In the genomic region with DNA sequence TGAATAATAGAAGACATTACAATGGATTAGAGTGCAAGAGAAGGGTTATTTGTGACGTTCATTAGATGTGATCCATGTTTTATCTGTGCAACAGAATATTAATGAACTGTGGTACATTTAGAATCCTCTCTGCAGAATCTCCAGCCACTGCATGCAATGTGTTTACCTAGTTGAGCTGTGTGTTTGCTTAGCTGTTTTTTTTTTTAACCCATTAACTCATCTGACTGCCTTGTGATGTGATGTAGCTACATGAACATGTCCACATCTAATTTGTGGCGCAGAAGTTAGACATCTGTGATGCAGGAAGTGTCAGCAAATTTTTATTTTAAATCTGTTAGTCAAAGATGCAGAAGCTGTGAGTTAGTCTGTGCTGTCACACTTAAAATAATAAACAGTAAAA, we compare ENCODE assay signal across 9 cellular contexts.
A peak's percentile ranks its signal among the peaks of the same experiment; 100 is the strongest.
DNase-seq lines count a peak whose midpoint lies in the region; ATAC-seq and TF ChIP-seq lines count a peak whose summit lies in the region.
"Had no signal": no experiment of that assay in that cellular context is flagged by ENCODE, and none has a peak within 500 bp of the region (broad histone marks: within the 10 kb centered on the region; RNA-seq: fewer than 3 reads in every experiment).

No MANE protein-coding gene starts in this region.

- H3K9me3 ChIP-seq in lower lobe of right lung (no peaks in the 10 kb centered on the region), upper lobe of left lung (no peaks in the 10 kb centered on the region)

- peak in 2 of 3 experiments; percentile 11 to 60 for DNase-seq in NCI-H1417 (lab: John Stamatoyannopoulos, UW)
- DNase-seq in NCI-H1417 treated with DMSO at 0.1 percent for 48 hours (lab: John Stamatoyannopoulos, UW) = no peak
- peak; percentile 15 to 63 for DNase-seq in cardiac fibroblast (ENCODE audit: low read depth in 2 of 2)
- no peak for DNase-seq in lower lobe of right lung
- DNase-seq in upper lobe of left lung = no peak
- DNase-seq in retina = no peak
- DNase-seq in activated effector memory CD4-positive, alpha-beta T cell treated with anti-CD3 and anti-CD28 coated beads, Interleukin-2, amount 50 U/mL, for 16 hours = no peak
- DNase-seq: KG1 had no signal

- intact Hi-C loops in lower lobe of right lung (cut with DNase I) = no loop called here

- TF ChIP-seq POLR2A in upper lobe of left lung (IDR thresholded peaks at IDR 0.05) = no peak

- H3K36me3 ChIP-seq in lower lobe of right lung (no peaks in the 10 kb centered on the region), upper lobe of left lung (no peaks in the 10 kb centered on the region)

- 59 to 60% methylated on average over 2 of the region's 2 CpGs for WGBS in upper lobe of left lung, 2 donors

- no peaks in the 10 kb centered on the region for H3K27me3 ChIP-seq in lower lobe of right lung (ENCODE audit: low read depth)
- H3K27me3 ChIP-seq in upper lobe of left lung = no peaks in the 10 kb centered on the region

- H3K27ac ChIP-seq in lower lobe of right lung (no peak overlapping the region), upper lobe of left lung (peak overlapping the region in 1 of 4 donors; percentile 62)

- ATAC-seq in lower lobe of right lung = no peak
- no peak for ATAC-seq in upper lobe of left lung (ENCODE audit: low FRiP score in 2 of 2)
- no peak for ATAC-seq in GM21390 (IDR thresholded peaks at IDR 0.05; ENCODE audit: unreplicated experiment)

- TF ChIP-seq CTCF in cardiac fibroblast (IDR thresholded peaks at IDR 0.05; ENCODE audit: low read depth, low read length) (no peak), lower lobe of right lung (IDR thresholded peaks at IDR 0.05) (no peak), upper lobe of left lung (IDR thresholded peaks at IDR 0.05) (no peak)

- peaks cover 8% of the 10 kb centered on the region for H3K4me1 ChIP-seq in lower lobe of right lung
- H3K4me1 ChIP-seq in upper lobe of left lung = peaks cover 9 to 18% (median 14%) of the 10 kb centered on the region in 4 donors

- no peak for TF ChIP-seq EP300 in upper lobe of left lung (IDR thresholded peaks at IDR 0.05)

- peak overlapping the region; percentile 50 to 52 for H3K4me3 ChIP-seq in cardiac fibroblast (replicated peaks in 1 of 2; ENCODE audit: low read depth in 2 of 2, low read length in 2 of 2)
- peak overlapping the region; percentile 43 for H3K4me3 ChIP-seq in lower lobe of right lung
- peak overlapping the region in 3 of 4 donors; percentile 19 to 39 (median 37) for H3K4me3 ChIP-seq in upper lobe of left lung

Comparison
In these comparisons a context has a peak if more than half of its experiments do, and no peak if none do; other contexts are left out.
1. DNase-seq: peak in NCI-H1417 (2 of 3) and cardiac fibroblast (2 of 2); none in NCI-H1417 treated with DMSO at 0.1 percent for 48 hours (single experiment), lower lobe of right lung (single experiment), upper lobe of left lung (0 of 2), retina (single experiment) and activated effector memory CD4-positive, alpha-beta T cell treated with anti-CD3 and anti-CD28 coated beads, Interleukin-2, amount 50 U/mL, for 16 hours (single experiment).
2. Peak in every context shown above with its lines, with median percentiles within 50 percentile points of each other: H3K4me3 ChIP-seq.